In genomic region chr1:153977250-153978240, GRCh38 we compare ENCODE assay signal across 1 cellular context.
TF ChIP-seq lines count a peak whose summit lies in the region.

TSS of gene JTB (minus strand) at chr1:153977674. CDS start at chr1:153977252, 422 bp downstream.

TF ChIP-seq in HEK293, 187 proteins besides CTCF, POLR2A, EP300 and RAD21 (continued from another document and continues in another):
- TF ChIP-seq ZNF518A (tag by site-specific recombination; conservative IDR thresholded peaks at IDR 0.05; ENCODE audit: low read depth) (no peak), ZNF19 (tag by site-specific recombination; IDR thresholded peaks at IDR 0.05; ENCODE audit: low read depth) (no peak), ZNF521 (tag by site-specific recombination; IDR thresholded peaks at IDR 0.05) (no peak), ZNF398 (tag by site-specific recombination; IDR thresholded peaks at IDR 0.05) (0 out of 2 replicates have a peak, but pooled peaks have one; percentile 39), TSHZ1 (tag by site-specific recombination; IDR thresholded peaks at IDR 0.05; ENCODE audit: borderline replicate concordance) (no peak), GFI1B (tag by site-specific recombination; IDR thresholded peaks at IDR 0.05) (no peak), ZNF148 (tag by site-specific recombination; IDR thresholded peaks at IDR 0.05; ENCODE audit: borderline replicate concordance) (no peak), ZNF335 (tag by site-specific recombination; conservative IDR thresholded peaks at IDR 0.05) (peak; percentile 83), ZNF138 (tag by site-specific recombination; IDR thresholded peaks at IDR 0.05; ENCODE audit: borderline replicate concordance) (no peak), TRIM28 (IDR thresholded peaks at IDR 0.05; ENCODE audit: borderline replicate concordance, low read length) (peak; percentile 90), ZNF214 (tag by site-specific recombination; IDR thresholded peaks at IDR 0.05; ENCODE audit: borderline replicate concordance) (no peak), ZNF311 (tag by site-specific recombination; IDR thresholded peaks at IDR 0.05; ENCODE audit: borderline replicate concordance) (no peak), HOXA7 (CRISPR knock-in tag; IDR thresholded peaks at IDR 0.05; ENCODE audit: borderline replicate concordance) (no peak), ZNF423 (tag by site-specific recombination; IDR thresholded peaks at IDR 0.05) (no peak), ZNF501 (tag by site-specific recombination; IDR thresholded peaks at IDR 0.05) (peak; percentile 59), SETDB1 (IDR thresholded peaks at IDR 0.05; ENCODE audit: insufficient read length, low read length) (no peak), ZNF280C (tag by site-specific recombination; IDR thresholded peaks at IDR 0.05) (no peak), ZNF140 (tag by site-specific recombination; IDR thresholded peaks at IDR 0.05) (no peak), YY2 (tag by site-specific recombination; IDR thresholded peaks at IDR 0.05) (peak; percentile 82), OVOL3 (tag by site-specific recombination; IDR thresholded peaks at IDR 0.05) (no peak), ZNF639 (tag by site-specific recombination; IDR thresholded peaks at IDR 0.05) (0 out of 2 replicates have a peak, but pooled peaks have one; percentile 15), ZNF10 (tag by site-specific recombination; IDR thresholded peaks at IDR 0.05) (0 out of 2 replicates have a peak, but pooled peaks have one; percentile 25), ZNF366 (tag by site-specific recombination; conservative IDR thresholded peaks at IDR 0.05) (peak; percentile 63), ZNF843 (tag by site-specific recombination; IDR thresholded peaks at IDR 0.05) (0 out of 2 replicates have a peak, but pooled peaks have one; percentile 14), IKZF3 (tag by site-specific recombination; IDR thresholded peaks at IDR 0.05) (peak; percentile 35), HOXC10 (CRISPR knock-in tag; IDR thresholded peaks at IDR 0.05) (0 out of 2 replicates have a peak, but pooled peaks have one; percentile 73), ZNF792 (tag by site-specific recombination; IDR thresholded peaks at IDR 0.05) (no peak), ZNF600 (tag by site-specific recombination; IDR thresholded peaks at IDR 0.05) (peak; percentile 94), ZBTB49 (tag by site-specific recombination; IDR thresholded peaks at IDR 0.05; ENCODE audit: low read depth) (no peak), ZBTB26 (tag by site-specific recombination; optimal IDR thresholded peaks at IDR 0.05) (peak; percentile 90)
